In the genomic region with DNA sequence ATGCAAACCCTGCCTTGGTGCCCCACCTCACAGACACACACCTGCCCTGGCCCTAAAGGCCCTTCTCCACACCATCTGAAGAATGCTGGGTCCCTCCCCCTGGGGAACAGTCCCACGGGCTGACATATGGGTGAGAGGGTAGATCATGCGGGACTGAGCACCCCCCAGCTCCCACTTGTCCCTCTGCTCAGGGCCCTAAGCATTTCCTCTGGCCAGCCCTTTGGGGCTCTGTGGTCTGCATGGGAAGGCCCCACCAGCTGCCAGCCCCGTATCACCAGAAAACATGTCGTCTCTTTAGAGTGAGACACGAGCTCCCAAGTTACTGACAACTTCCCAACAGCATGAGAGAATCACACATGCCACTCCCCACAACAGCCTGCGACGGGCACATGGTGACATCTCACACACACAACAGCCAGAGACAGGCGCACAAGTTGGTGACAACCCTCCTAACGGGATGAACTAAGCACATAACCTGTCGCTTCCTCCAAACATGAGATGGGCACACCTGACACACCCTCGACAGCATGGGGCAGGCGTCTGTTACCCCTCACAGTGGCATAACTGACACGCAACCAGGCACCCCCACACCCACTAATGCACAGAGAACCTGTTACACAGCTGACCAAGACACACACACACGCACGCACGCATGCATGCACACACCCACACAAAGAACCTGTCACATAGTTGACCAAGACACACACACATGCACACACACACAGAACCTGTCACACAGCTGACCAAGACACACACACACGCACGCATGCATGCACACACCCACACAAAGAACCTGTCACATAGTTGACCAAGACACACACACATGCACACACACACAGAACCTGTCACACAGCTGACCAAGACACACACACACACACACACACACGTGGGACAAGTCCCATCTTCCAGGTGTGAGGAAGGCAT, we compare ENCODE assay signal across 12 cellular contexts. TPM values are rescaled to one million over a fixed set of nuclear protein-coding genes. Genes with fewer than 3 reads are reported as not detected.
DNase-seq lines count a peak whose midpoint lies in the region; ATAC-seq and TF ChIP-seq lines count a peak whose summit lies in the region.
"Had no signal": no experiment of that assay in that cellular context is flagged by ENCODE, and none has a peak within 500 bp of the region (broad histone marks: within the 10 kb centered on the region; RNA-seq: fewer than 3 reads in every experiment).

No MANE protein-coding gene starts in this region.

- H3K27me3 Mint-ChIP-seq in naive B cell: no peaks in the 10 kb centered on the region

- 57% methylated on average over 14 of the region's 19 CpGs for WGBS in esophagus muscularis mucosa
- WGBS in thyroid gland, 2 donors: 74 to 81% methylated on average over 12 to 18 of the region's 19 CpGs

- H3K9me3 Mint-ChIP-seq in naive B cell: no peaks in the 10 kb centered on the region

- POLR2A ChIA-PET in PC-9 (lab: Charles Lee; ENCODE audit: unreplicated experiment): interaction anchor here (0.7 kb wide), 1 partner anchor 300 kb away, joined by 3 read pairs; no protein-coding TSS in a partner anchor

- no peaks in the 10 kb centered on the region for H3K36me3 ChIP-seq in PC-9 (ENCODE audit: low read depth)
- H3K36me3 ChIP-seq in esophagus muscularis mucosa: peaks cover 6 to 13% (median 10%) of the 10 kb centered on the region in 4 donors
- peaks cover 0 to 4% of the 10 kb centered on the region in 2 donors for H3K36me3 ChIP-seq in thyroid gland

- peaks cover 22% of the 10 kb centered on the region; the same call in 1 of the 2 replicates for H3F3A ChIP-seq in PC-9 (ENCODE audit: insufficient read depth, low read depth)

- H3K4me3 ChIP-seq in PC-9: no peak overlapping the region
- peak overlapping the region in 1 of 4 donors; percentile 13 for H3K4me3 ChIP-seq in esophagus muscularis mucosa
- H3K4me3 ChIP-seq in thyroid gland (replicated peaks in 1 of 3): no peak overlapping the region

- TF ChIP-seq CTCF in PC-9 (conservative IDR thresholded peaks at IDR 0.05) (no peak), esophagus muscularis mucosa (IDR thresholded peaks at IDR 0.05) (no peak), thyroid gland (IDR thresholded peaks at IDR 0.05) (no peak)

- intact Hi-C loops in PC-9 (cut with micrococcal nuclease; ENCODE audit: unreplicated experiment): no loop called here
- intact Hi-C loops in esophagus muscularis mucosa (cut with DNase I): no loop called here
- intact Hi-C loops in thyroid gland (cut with DNase I): no loop called here

- peak overlapping the region in 4 of 6 donors; percentile 19 to 58 (median 35) for H3K27ac Mint-ChIP-seq in naive B cell

- no peaks in the 10 kb centered on the region for H3K36me3 Mint-ChIP-seq in naive B cell

- H2AFZ ChIP-seq in PC-9: no peak overlapping the region

- no TSS peak for BruUV-seq in PC-9 (replicated peaks; lab: Mats Ljungman, UMichigan)

- H3K4me3 Mint-ChIP-seq in naive B cell: peak overlapping the region in 1 of 8 donors; percentile 70

- peak overlapping the region; percentile 69 for H3K4me2 ChIP-seq in PC-9

- H4K20me1 ChIP-seq in PC-9 (ENCODE audit: insufficient read depth): no peaks in the 10 kb centered on the region

- H3K9me2 ChIP-seq in PC-9 (ENCODE audit: insufficient read depth): no peaks in the 10 kb centered on the region

- H3K4me1 Mint-ChIP-seq in naive B cell: peaks cover 46 to 60% (median 47%) of the 10 kb centered on the region in 3 donors

- H3K27me3 ChIP-seq in PC-9 (ENCODE audit: insufficient read depth, low read depth) (no peaks in the 10 kb centered on the region), esophagus muscularis mucosa (no peaks in the 10 kb centered on the region), thyroid gland (no peaks in the 10 kb centered on the region)

- TF ChIP-seq EP300 in esophagus muscularis mucosa (IDR thresholded peaks at IDR 0.05): no peak

- no peak overlapping the region for H3K27ac ChIP-seq in PC-9
- H3K27ac ChIP-seq in esophagus muscularis mucosa (replicated peaks in 1 of 4): peak overlapping the region; percentile 93 to 98 (median 97)
- H3K27ac ChIP-seq in thyroid gland: peak overlapping the region; percentile 64 to 91 (median 84)

- DNase-seq in PC-9: no peak
- DNase-seq in esophagus muscularis mucosa (ENCODE audit: extremely low spot score): no peak
- no peak for DNase-seq in naive B cell
- DNase-seq in thyroid gland: no peak
- DNase-seq in NCI-H774 (lab: John Stamatoyannopoulos, UW): no peak
- DNase-seq in A172 (ENCODE audit: low spot score): no peak
- no peak for DNase-seq in NOMO-1 (lab: John Stamatoyannopoulos, UW; ENCODE audit: unreplicated experiment in 2 of 2)
- DNase-seq: DMS153; effector memory CD4-positive, alpha-beta T cell; NK-92 treated with Interleukin-12 subunit alpha and Interleukin-12 subunit beta, amount 100 ng/mL, for 24 hours; stimulated activated CD4-positive, alpha-beta T cell treated with anti-CD3 and anti-CD28 coated beads, Interleukin-1b, Interleukin-23, amount 100 ng/mL, for 48 hours had no signal

- H3K9me3 ChIP-seq in PC-9 (ENCODE audit: insufficient read depth, low read depth): no peaks in the 10 kb centered on the region
- H3K9me3 ChIP-seq in esophagus muscularis mucosa: no peaks in the 10 kb centered on the region
- H3K9me3 ChIP-seq in thyroid gland: no peaks in the 10 kb centered on the region

- CTCF ChIA-PET in PC-9 (lab: Charles Lee): interaction anchor here (1.0 kb wide), 1 partner anchor 38 kb away, joined by 10 read pairs; no protein-coding TSS in a partner anchor

- TF ChIP-seq POLR2A in esophagus muscularis mucosa (IDR thresholded peaks at IDR 0.05; ENCODE audit: low read depth) (no peak), thyroid gland (IDR thresholded peaks at IDR 0.05) (no peak)

- H3K4me1 ChIP-seq in PC-9 (replicated peaks; ENCODE audit: insufficient read depth) (peaks cover 43% of the 10 kb centered on the region), esophagus muscularis mucosa (peaks cover 91 to 99% (median 97%) of the 10 kb centered on the region in 4 donors), thyroid gland (peaks cover 73 to 84% of the 10 kb centered on the region in 2 donors)

- ATAC-seq in naive B cell (ENCODE audit: low read depth in 2 of 2) (no peak), GM21515 (IDR thresholded peaks at IDR 0.05; ENCODE audit: unreplicated experiment) (no peak)

- H3K79me2 ChIP-seq in PC-9 (ENCODE audit: low read depth): peaks cover 4% of the 10 kb centered on the region; the same call in 1 of the 2 replicates

RNA-seq across cellular contexts. Expression of gene AHDC1, which starts 41.2 kb away (rescaled TPM):
- total RNA-seq in PC-9 (2021): 45.9 and 48.8 TPM in 2 replicates
- total RNA-seq in esophagus muscularis mucosa: 10 to 100 TPM; 14.7 to 54.3 (median 35.4) TPM
- polyA plus RNA-seq in naive B cell (ENCODE audit: low read depth in 6 of 6): 1 to 10 TPM in 3 of 6 donors, under 1 TPM in 3; 0.15 to 2.3 (median 0.91) TPM
- total RNA-seq in thyroid gland: 10 to 100 TPM; 25.5 to 91.4 (median 47.8) TPM
- total RNA-seq in A172 (2014; rRNA removed; shearing (Covaris generic)): 3.4 and 7.6 TPM in 2 replicates
